Comparison of ENCODE assay signal across 25 cellular contexts in genomic region chr20:47217482-47218446, GRCh38.
DNase-seq lines count a peak whose midpoint lies in the region; ATAC-seq and TF ChIP-seq lines count a peak whose summit lies in the region.
"Had no signal": no experiment of that assay in that cellular context is flagged by ENCODE, and none has a peak within 500 bp of the region (broad histone marks: within the 10 kb centered on the region; RNA-seq: fewer than 3 reads in every experiment).

No MANE protein-coding gene starts in this region.

- H3K27ac Mint-ChIP-seq in stimulated activated naive CD8-positive, alpha-beta T cell treated with anti-CD3 and anti-CD28 coated beads, Interleukin-15, amount 100 ng/mL, for 72 hours: peak overlapping the region; percentile 2 to 22
- H3K27ac Mint-ChIP-seq: mesothelial cell of epicardium; neural progenitor cell; T-helper 1 cell treated with Interleukin-12 subunit alpha and Interleukin-12 subunit beta and Interleukin-4 antibody, amounts not matched to agents 30 μg/mL and 1 μg/mL, for 36 hours had no signal

- H2BK5ac ChIP-seq in mesenchymal stem cell (ENCODE audit: low read depth, low read length, poor library complexity, severe bottlenecking): no peak overlapping the region

- H3K79me2 ChIP-seq in OCI-LY7 (ENCODE audit: insufficient read depth, low read depth, low read length): no peaks in the 10 kb centered on the region

- H3K36me3 ChIP-seq in heart left ventricle (peaks cover 0 to 86% (median 64%) of the 10 kb centered on the region in 9 donors), OCI-LY7 (ENCODE audit: insufficient read depth, low read length) (peaks cover 94% of the 10 kb centered on the region), stomach (peaks cover 52 to 100% (median 98%) of the 10 kb centered on the region in 4 donors), mesenchymal stem cell (ENCODE audit: control insufficient read depth in 1 of 2, insufficient read depth in 2 of 2, low read depth in 1 of 2, low read length in 2 of 2) (peaks cover 48 to 82% of the 10 kb centered on the region in 2 experiments)

- TF ChIP-seq CTCF in heart left ventricle (IDR thresholded peaks at IDR 0.05) (no peak), OCI-LY7 (conservative IDR thresholded peaks at IDR 0.05; ENCODE audit: low read length) (no peak), stomach (IDR thresholded peaks at IDR 0.05) (no peak)

- no peak overlapping the region for H3K14ac ChIP-seq in mesenchymal stem cell (ENCODE audit: low read length in 2 of 2)

- H2AFZ ChIP-seq in OCI-LY7 (ENCODE audit: low read length) (no peak overlapping the region), mesenchymal stem cell (ENCODE audit: low read depth, low read length) (no peak overlapping the region)
- H2AFZ ChIP-seq: neural progenitor cell had no signal

- BruUV-seq in OCI-LY7 (replicated peaks; lab: Mats Ljungman, UMichigan): TSS peak; percentile 44

- H3K4ac ChIP-seq in mesenchymal stem cell (ENCODE audit: low read depth in 1 of 2, low read length in 2 of 2): no peak overlapping the region

- no peaks in the 10 kb centered on the region for H3K9me2 ChIP-seq in OCI-LY7 (ENCODE audit: insufficient read depth, low read length)

- intact Hi-C loops in heart left ventricle (cut with DNase I): no loop called here
- intact Hi-C loops in cardiac septum (cut with DNase I): loop anchor here (10.0 kb wide), 1 partner anchor 277 kb away; no protein-coding TSS in a partner anchor
- intact Hi-C loops in OCI-LY7 (cut with micrococcal nuclease; ENCODE audit: unreplicated experiment): no loop called here
- intact Hi-C loops in left ventricle myocardium superior (cut with micrococcal nuclease): no loop called here
- intact Hi-C loops in stomach (cut with DNase I; ENCODE audit: low total_unique reads): no loop called here
- intact Hi-C loops in head of caudate nucleus (cut with DNase I): no loop called here

- H3K27ac ChIP-seq in heart left ventricle (peak overlapping the region in 2 of 12 donors; percentile 13 to 22), OCI-LY7 (ENCODE audit: low read depth, low read length, poor library complexity, severe bottlenecking) (no peak overlapping the region), stomach (no peak overlapping the region), mesenchymal stem cell (ENCODE audit: low read length, poor library complexity, severe bottlenecking) (no peak overlapping the region)
- H3K27ac ChIP-seq: neural progenitor cell, SJSA1, thoracic aorta had no signal

- DNase-seq in heart left ventricle (no peak), cardiac septum (ENCODE audit: low spot score) (no peak), OCI-LY7 (ENCODE audit: low spot score) (no peak), left ventricle myocardium superior (no peak), stomach (no peak), head of caudate nucleus (no peak), mesenchymal stem cell (no peak)
- no peak for DNase-seq in stimulated activated naive CD8-positive, alpha-beta T cell treated with anti-CD3 and anti-CD28 coated beads, Interleukin-15, amount 100 ng/mL, for 72 hours
- DNase-seq: activated CD4-positive, alpha-beta T cell treated with anti-CD3 and anti-CD28 coated beads, Interleukin-2, amount 50 U/mL, for 4 hours; activated gamma-delta T cell treated with Interleukin-2 at 50 U/mL for 16 hours; amniotic stem cell; CD8-positive, alpha-beta memory T cell; cortex of kidney; DMS79; glutamatergic neuron; Karpas-422; NCI-H1105; NCI-H2081; NCI-H446 had no signal

- H3K27me3 Mint-ChIP-seq in stimulated activated naive CD8-positive, alpha-beta T cell treated with anti-CD3 and anti-CD28 coated beads, Interleukin-15, amount 100 ng/mL, for 72 hours: no peaks in the 10 kb centered on the region
- H3K27me3 Mint-ChIP-seq: CD8-positive, alpha-beta memory T cell; progenitor cell of endocrine pancreas had no signal

- no peak for TF ChIP-seq POLR2A in heart left ventricle (IDR thresholded peaks at IDR 0.05)
- no peak for TF ChIP-seq POLR2A in stomach (IDR thresholded peaks at IDR 0.05)

- H3K23ac ChIP-seq in mesenchymal stem cell (ENCODE audit: low read length in 2 of 2): no peak overlapping the region

- peaks cover 6% of the 10 kb centered on the region for H3K4me1 Mint-ChIP-seq in stimulated activated naive CD8-positive, alpha-beta T cell treated with anti-CD3 and anti-CD28 coated beads, Interleukin-15, amount 100 ng/mL, for 72 hours
- H3K4me1 Mint-ChIP-seq: mesothelial cell of epicardium had no signal

- H2BK12ac ChIP-seq in mesenchymal stem cell (ENCODE audit: low read length in 2 of 2): no peak overlapping the region

- H3K9me3 ChIP-seq in heart left ventricle (no peaks in the 10 kb centered on the region), OCI-LY7 (ENCODE audit: low read length) (no peaks in the 10 kb centered on the region), stomach (no peaks in the 10 kb centered on the region), mesenchymal stem cell (ENCODE audit: control insufficient read depth, low read length) (peaks cover 4% of the 10 kb centered on the region)
- H3K9me3 ChIP-seq: SJSA1, thoracic aorta had no signal

- POLR2A ChIA-PET in OCI-LY7 (lab: Charles Lee): no interaction called here

- no peak for TF ChIP-seq EP300 in stomach (IDR thresholded peaks at IDR 0.05)

- H3K9ac ChIP-seq in mesenchymal stem cell (ENCODE audit: low read length): no peak overlapping the region
- H3K9ac ChIP-seq: neural progenitor cell had no signal

- H3K4me1 ChIP-seq in heart left ventricle (peaks cover 0 to 34% (median 6%) of the 10 kb centered on the region in 12 donors), OCI-LY7 (ENCODE audit: insufficient read depth, low read length, poor library complexity, severe bottlenecking) (no peaks in the 10 kb centered on the region), stomach (peaks cover 0 to 8% (median 4%) of the 10 kb centered on the region in 4 donors), mesenchymal stem cell (ENCODE audit: control insufficient read depth, insufficient read depth, low read depth, low read length) (no peaks in the 10 kb centered on the region)
- H3K4me1 ChIP-seq: neural progenitor cell, SJSA1 had no signal

- ATAC-seq in heart left ventricle: peak in 3 of 4 donors; percentile 6 to 60 (median 45)
- ATAC-seq in left ventricle myocardium superior: peak; percentile 52
- no peak for ATAC-seq in stimulated activated naive CD8-positive, alpha-beta T cell treated with anti-CD3 and anti-CD28 coated beads, Interleukin-15, amount 100 ng/mL, for 72 hours

- H3K4me3 ChIP-seq in heart left ventricle (no peak overlapping the region), OCI-LY7 (ENCODE audit: low read depth, low read length, poor library complexity, severe bottlenecking) (no peak overlapping the region), stomach (no peak overlapping the region), mesenchymal stem cell (ENCODE audit: insufficient read depth in 1 of 2, low read depth in 1 of 2, low read length in 2 of 2) (no peak overlapping the region)
- H3K4me3 ChIP-seq: neural progenitor cell, SJSA1, thoracic aorta had no signal

- 64 to 72% (median 66%) methylated on average over 12 of the region's 12 CpGs for WGBS in heart left ventricle, 4 donors
- WGBS in stomach, 5 donors: 73 to 83% (median 74%) methylated on average over 12 of the region's 12 CpGs
- WGBS in mesenchymal stem cell: 91% methylated on average over 11 of the region's 12 CpGs

- no peak overlapping the region for H2AK5ac ChIP-seq in mesenchymal stem cell (ENCODE audit: low read length, severe bottlenecking)

- H3K9me3 Mint-ChIP-seq in stimulated activated naive CD8-positive, alpha-beta T cell treated with anti-CD3 and anti-CD28 coated beads, Interleukin-15, amount 100 ng/mL, for 72 hours: no peaks in the 10 kb centered on the region
- H3K9me3 Mint-ChIP-seq: CD8-positive, alpha-beta memory T cell; mesothelial cell of epicardium; neural progenitor cell; T-helper 1 cell treated with Interleukin-12 subunit alpha and Interleukin-12 subunit beta and Interleukin-4 antibody, amounts not matched to agents 30 μg/mL and 1 μg/mL, for 36 hours had no signal

- no peak overlapping the region for H2BK15ac ChIP-seq in mesenchymal stem cell (ENCODE audit: low read depth, poor library complexity, severe bottlenecking)

- H3K27me3 ChIP-seq in heart left ventricle (no peaks in the 10 kb centered on the region), stomach (no peaks in the 10 kb centered on the region), mesenchymal stem cell (ENCODE audit: control insufficient read depth in 1 of 2, insufficient read depth in 1 of 2, low read length in 2 of 2) (no peaks in the 10 kb centered on the region)
- H3K27me3 ChIP-seq: neural progenitor cell, SJSA1 had no signal

- H2BK120ac ChIP-seq in mesenchymal stem cell (ENCODE audit: low read depth, low read length): no peak overlapping the region

- no peaks in the 10 kb centered on the region for H4K20me1 ChIP-seq in OCI-LY7 (ENCODE audit: insufficient read depth, low read length)

- peaks cover 37% of the 10 kb centered on the region for H3K79me1 ChIP-seq in mesenchymal stem cell (replicated peaks; ENCODE audit: low read length, poor library complexity, severe bottlenecking)

- H3K18ac ChIP-seq in mesenchymal stem cell (ENCODE audit: low read depth in 1 of 2, low read length in 2 of 2): no peak overlapping the region

- no peak overlapping the region for H3K4me2 ChIP-seq in OCI-LY7 (ENCODE audit: low read length)
- no peak overlapping the region for H3K4me2 ChIP-seq in mesenchymal stem cell (ENCODE audit: low read length, poor library complexity, severe bottlenecking)
- H3K4me2 ChIP-seq: neural progenitor cell had no signal

- no peak overlapping the region for H4K8ac ChIP-seq in mesenchymal stem cell (ENCODE audit: low read length)

- no peak overlapping the region for H3K4me3 Mint-ChIP-seq in stimulated activated naive CD8-positive, alpha-beta T cell treated with anti-CD3 and anti-CD28 coated beads, Interleukin-15, amount 100 ng/mL, for 72 hours
- H3K4me3 Mint-ChIP-seq: CD8-positive, alpha-beta memory T cell; mesothelial cell of epicardium; neural progenitor cell; T-helper 1 cell treated with Interleukin-12 subunit alpha and Interleukin-12 subunit beta and Interleukin-4 antibody, amounts not matched to agents 30 μg/mL and 1 μg/mL, for 36 hours had no signal

- CTCF ChIA-PET in OCI-LY7 (lab: Charles Lee; ENCODE audit: unreplicated experiment): no interaction called here

- no peak overlapping the region for H4K91ac ChIP-seq in mesenchymal stem cell (ENCODE audit: low read length)
